36 cellular contexts compared by ENCODE assay signal in the genomic region with DNA sequence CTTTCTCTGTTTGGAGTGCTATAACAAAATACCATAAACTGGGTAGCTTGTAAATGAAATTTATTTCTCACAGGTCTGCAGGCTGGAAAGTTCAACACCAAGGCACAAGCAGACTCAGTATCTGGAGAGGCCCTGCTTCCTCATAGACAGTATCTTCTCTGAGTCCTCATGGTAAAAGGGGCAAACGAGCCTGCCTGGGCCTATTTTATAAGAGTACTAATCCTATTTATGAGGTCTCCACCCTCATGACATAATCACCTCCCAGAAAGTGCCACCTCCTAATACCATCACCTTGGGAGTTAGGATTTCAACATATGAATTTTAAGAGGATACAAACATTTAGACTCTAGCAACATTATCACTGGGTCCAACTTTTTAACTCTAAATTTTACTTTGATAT.
"Had no signal": no experiment of that assay in that cellular context is flagged by ENCODE, and none has a peak within 500 bp of the region (broad histone marks: within the 10 kb centered on the region; RNA-seq: fewer than 3 reads in every experiment).

No MANE protein-coding gene starts in this region.

- ATAC-seq: activated CD4-positive, alpha-beta T cell treated with anti-CD3 and anti-CD28 coated beads for 36 hours; activated naive CD4-positive, alpha-beta T cell treated with anti-CD3 and anti-CD28 coated beads, Interleukin-2, amount 50 U/mL, for 72 hours; activated T-cell treated with anti-CD3 and anti-CD28 coated beads, Interleukin-2, amount 50 U/mL, for 4 hours; body of pancreas had no signal

- H3K36me3 ChIP-seq: adrenal gland, breast epithelium, MG63, SJSA1 had no signal

- H3K9ac ChIP-seq: SK-N-SH had no signal

- H3K27ac ChIP-seq: adrenal gland, body of pancreas, breast epithelium, PC-9, SJSA1 had no signal

- H3K27me3 Mint-ChIP-seq: activated CD4-positive, alpha-beta memory T cell treated with anti-CD3 and anti-CD28 coated beads for 36 hours; activated CD4-positive, alpha-beta T cell treated with anti-CD3 and anti-CD28 coated beads for 36 hours had no signal

- FAIRE-seq: astrocyte, TTC549 had no signal

- DNase-seq: activated CD4-positive, alpha-beta memory T cell treated with anti-CD3 and anti-CD28 coated beads for 36 hours; activated CD4-positive, alpha-beta T cell treated with anti-CD3 and anti-CD28 coated beads for 36 hours; activated CD4-positive, alpha-beta T cell treated with anti-CD3 and anti-CD28 coated beads, Interleukin-2, amount 50 U/mL, for 1 hour; activated CD8-positive, alpha-beta memory T cell treated with anti-CD3 and anti-CD28 coated beads, Interleukin-2, amount 50 U/mL, for 4 hours; activated gamma-delta T cell treated with Interleukin-2 at 50 U/mL for 16 hours; activated naive CD4-positive, alpha-beta T cell treated with anti-CD3 and anti-CD28 coated beads for 36 hours; activated T-cell treated with anti-CD3 and anti-CD28 coated beads for 4 hours; activated T-cell treated with anti-CD3 and anti-CD28 coated beads, Interleukin-2, amount 50 U/mL, for 4 hours; adrenal gland; body of pancreas; caudate nucleus; cerebellar nuclear complex; Karpas-422; KBM-7; MG63; NCI-H1048; NCI-H1105 treated with DMSO at 0.1 percent for 48 hours; NCI-H1436; NCI-H1694; NCI-H1930; NCI-H2081 treated with DMSO at 0.1 percent for 48 hours; NCI-H446 treated with DMSO at 0.1 percent for 48 hours; NCI-H524; NCI-H69; NK-92 treated with Interleukin-12 subunit alpha and Interleukin-12 subunit beta, amount 100 ng/mL, for 24 hours; PC-9; SHP77 treated with DMSO at 0.1 percent for 48 hours; SK-N-SH had no signal

- H3K27me3 ChIP-seq: adrenal gland, body of pancreas, breast epithelium, MG63, SJSA1 had no signal

- H3K27ac Mint-ChIP-seq: activated CD4-positive, alpha-beta memory T cell treated with anti-CD3 and anti-CD28 coated beads for 36 hours; activated CD4-positive, alpha-beta T cell treated with anti-CD3 and anti-CD28 coated beads for 36 hours; activated naive CD4-positive, alpha-beta T cell treated with anti-CD3 and anti-CD28 coated beads for 36 hours; activated naive CD4-positive, alpha-beta T cell treated with anti-CD3 and anti-CD28 coated beads, Interleukin-2, amount 50 U/mL, for 72 hours; activated T-helper 1 cell treated with anti-CD3 and anti-CD28 coated beads, Interleukin-12 subunit alpha, Interleukin-12 subunit beta, Interleukin-2, Interleukin-4 antibody, amounts not matched to agents 30 ng/mL and 10 ng/mL and 1 ng/mL, durations not matched to agents 14 hours and 24 hours and 36 hours; T-helper 1 cell treated with Interleukin-12 subunit alpha and Interleukin-12 subunit beta and Interleukin-4 antibody, amounts not matched to agents 30 μg/mL and 1 μg/mL, for 36 hours; T-helper 2 cell treated with Interferon-gamma antibody and Interleukin-4, amounts not matched to agents 5 μg/mL and 100 μg/mL, for 36 hours had no signal

- H3K4me3 Mint-ChIP-seq: activated CD4-positive, alpha-beta memory T cell treated with anti-CD3 and anti-CD28 coated beads for 36 hours; activated CD4-positive, alpha-beta T cell treated with anti-CD3 and anti-CD28 coated beads for 36 hours; activated naive CD4-positive, alpha-beta T cell treated with anti-CD3 and anti-CD28 coated beads for 36 hours; activated T-cell treated with anti-CD3 and anti-CD28 coated beads, Interleukin-2, amount 50 U/mL, for 4 hours; activated T-helper 1 cell treated with anti-CD3 and anti-CD28 coated beads, Interleukin-12 subunit alpha, Interleukin-12 subunit beta, Interleukin-2, Interleukin-4 antibody, amounts not matched to agents 30 ng/mL and 10 ng/mL and 1 ng/mL, durations not matched to agents 14 hours and 24 hours and 36 hours; T-helper 1 cell treated with Interleukin-12 subunit alpha and Interleukin-12 subunit beta and Interleukin-4 antibody, amounts not matched to agents 30 μg/mL and 1 μg/mL, for 36 hours; T-helper 2 cell treated with Interferon-gamma antibody and Interleukin-4, amounts not matched to agents 5 μg/mL and 100 μg/mL, for 36 hours had no signal

- H3K9me3 ChIP-seq: adrenal gland, MG63, SK-N-SH had no signal

- H3K36me3 Mint-ChIP-seq: activated CD4-positive, alpha-beta memory T cell treated with anti-CD3 and anti-CD28 coated beads for 36 hours had no signal

- H3K9me2 ChIP-seq: SK-N-SH had no signal

- H3K4me3 ChIP-seq: adrenal gland, body of pancreas, breast epithelium, MG63, PC-9, SJSA1 had no signal

- H2AFZ ChIP-seq: PC-9 had no signal

- H3K4me2 ChIP-seq: PC-9, SK-N-SH had no signal

- H3K4me1 Mint-ChIP-seq: activated CD4-positive, alpha-beta T cell treated with anti-CD3 and anti-CD28 coated beads for 36 hours had no signal

- H3K4me1 ChIP-seq: adrenal gland, body of pancreas, breast epithelium, SJSA1 had no signal
